ENCODE assay signal across 3 cellular contexts in the genomic region with DNA sequence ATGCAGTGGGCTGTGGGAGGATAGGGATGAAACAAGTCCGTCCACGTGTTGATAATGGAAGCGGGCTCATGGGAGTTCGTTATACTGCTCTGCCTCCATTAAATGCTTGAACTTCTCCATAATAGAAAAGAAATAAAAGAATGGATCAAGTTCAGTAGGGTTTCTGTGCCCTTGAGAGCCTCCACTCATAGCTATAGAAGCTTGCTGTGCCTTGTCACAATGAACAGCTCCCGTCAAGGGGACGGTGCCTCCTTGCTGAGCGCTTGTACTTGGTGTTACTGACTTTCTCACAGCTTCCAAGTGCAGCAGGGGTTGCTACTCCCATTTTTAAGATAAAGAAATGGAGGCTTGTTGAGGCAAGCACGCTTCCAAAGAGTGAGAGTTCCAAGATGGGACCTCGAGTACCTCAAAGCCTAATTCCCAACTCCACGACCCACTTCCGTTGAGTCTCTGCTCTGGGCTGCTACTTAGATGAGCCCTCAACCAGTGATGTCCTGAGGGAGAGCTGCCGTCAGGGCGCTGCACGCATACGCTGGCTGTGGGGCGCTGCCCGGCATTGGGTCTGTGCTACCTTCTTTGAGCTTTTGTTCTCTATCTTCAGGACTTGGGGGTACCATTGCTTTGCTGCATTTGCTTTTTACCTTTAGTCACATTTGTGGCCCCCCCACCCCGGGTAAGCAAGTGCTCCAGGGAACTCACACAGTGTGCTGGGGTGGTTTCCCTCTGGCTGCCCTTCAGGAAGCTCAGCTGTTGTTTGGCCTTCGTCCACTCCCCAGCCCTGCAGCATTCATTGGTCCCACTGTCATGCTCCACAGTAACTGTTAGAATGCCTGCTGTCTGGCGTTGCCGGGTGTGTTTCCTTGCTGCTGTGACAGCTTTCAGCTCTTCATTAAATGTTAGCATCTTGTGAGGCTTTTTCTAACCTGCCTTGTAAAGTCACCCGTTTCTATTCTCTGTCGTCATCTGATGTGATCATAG.
TF ChIP-seq lines count a peak whose summit lies in the region.

No MANE protein-coding gene starts in this region.

TF ChIP-seq in HEK293, 187 proteins besides CTCF, POLR2A, EP300 and RAD21:
- no peak for TF ChIP-seq ZNF37A (tag by site-specific recombination; IDR thresholded peaks at IDR 0.05)
- TF ChIP-seq ZIC2 (tag by site-specific recombination; IDR thresholded peaks at IDR 0.05), result peak; percentile 35; the same call in 1 of the 2 replicates

TF ChIP-seq in GM12878, 131 proteins besides CTCF, POLR2A, EP300 and RAD21:
- TF ChIP-seq NR2F1 (conservative IDR thresholded peaks at IDR 0.05), result no peak
- no peak for TF ChIP-seq STAT1 (conservative IDR thresholded peaks at IDR 0.05)
- TF ChIP-seq ESRRA (IDR thresholded peaks at IDR 0.05; ENCODE audit: low read length), result no peak
- TF ChIP-seq RUNX3 (IDR thresholded peaks at IDR 0.05; ENCODE audit: low read length), result no peak
- no peak for TF ChIP-seq JUNB (IDR thresholded peaks at IDR 0.05)

TF ChIP-seq in HEK293T, 16 proteins besides CTCF, POLR2A, EP300 and RAD21:
- TF ChIP-seq ELF4 (IDR thresholded peaks at IDR 0.05) (no peak), ARNT (IDR thresholded peaks at IDR 0.05) (no peak), SP1 (IDR thresholded peaks at IDR 0.05) (no peak), SUZ12 (IDR thresholded peaks at IDR 0.05) (no peak), CTBP1 (IDR thresholded peaks at IDR 0.05; ENCODE audit: borderline replicate concordance) (no peak), L3MBTL2 (conservative IDR thresholded peaks at IDR 0.05) (no peak), FOXM1 (IDR thresholded peaks at IDR 0.05; ENCODE audit: borderline replicate concordance) (no peak)
- TF ChIP-seq, protein P1, sequence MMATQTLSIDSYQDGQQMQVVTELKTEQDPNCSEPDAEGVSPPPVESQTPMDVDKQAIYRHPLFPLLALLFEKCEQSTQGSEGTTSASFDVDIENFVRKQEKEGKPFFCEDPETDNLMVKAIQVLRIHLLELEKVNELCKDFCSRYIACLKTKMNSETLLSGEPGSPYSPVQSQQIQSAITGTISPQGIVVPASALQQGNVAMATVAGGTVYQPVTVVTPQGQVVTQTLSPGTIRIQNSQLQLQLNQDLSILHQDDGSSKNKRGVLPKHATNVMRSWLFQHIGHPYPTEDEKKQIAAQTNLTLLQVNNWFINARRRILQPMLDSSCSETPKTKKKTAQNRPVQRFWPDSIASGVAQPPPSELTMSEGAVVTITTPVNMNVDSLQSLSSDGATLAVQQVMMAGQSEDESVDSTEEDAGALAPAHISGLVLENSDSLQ (IDR thresholded peaks at IDR 0.05), result no peak
